Comparison of ENCODE assay signal across 7 cellular contexts in the genomic region with DNA sequence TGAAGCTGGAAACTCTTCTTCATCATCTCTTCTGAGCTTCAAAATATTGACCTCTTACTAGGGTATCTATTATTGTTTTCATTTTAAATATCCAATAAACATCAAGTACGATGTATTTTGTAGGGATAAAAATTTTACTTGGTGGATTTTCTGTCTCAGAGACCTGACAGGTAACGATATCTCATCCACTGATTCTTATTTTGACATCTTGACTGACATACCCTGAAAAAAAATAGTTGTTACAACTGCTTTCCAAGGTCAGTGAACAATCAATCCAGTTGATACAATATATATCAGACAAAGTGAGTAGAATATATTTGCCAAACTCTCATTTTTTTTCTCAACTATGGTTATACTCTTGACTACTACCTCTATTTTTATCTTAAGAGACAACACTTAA.
"Had no signal": no experiment of that assay in that cellular context is flagged by ENCODE, and none has a peak within 500 bp of the region (broad histone marks: within the 10 kb centered on the region; RNA-seq: fewer than 3 reads in every experiment).

No MANE protein-coding gene starts in this region.

- FAIRE-seq: GM12878, GM12891, GM12892, GM18507, GM19239 had no signal

- H3K4me3 ChIP-seq: GM12878 had no signal

- DNase-seq: GDM1, GF-D8 had no signal
